16 cellular contexts compared by ENCODE assay signal in genomic region chr4:180913750-180914149, GRCh38.
A peak's percentile ranks its signal among the peaks of the same experiment; 100 is the strongest.
DNase-seq lines count a peak whose midpoint lies in the region; ATAC-seq and TF ChIP-seq lines count a peak whose summit lies in the region.
"Had no signal": no experiment of that assay in that cellular context is flagged by ENCODE, and none has a peak within 500 bp of the region (broad histone marks: within the 10 kb centered on the region; RNA-seq: fewer than 3 reads in every experiment).

No MANE protein-coding gene starts in this region.

- ATAC-seq in activated naive CD8-positive, alpha-beta T cell treated with anti-CD3 and anti-CD28 coated beads, Interleukin-2, amount 50 U/mL, for 24 hours: no peak
- ATAC-seq in activated CD8-positive, alpha-beta T cell treated with anti-CD3 and anti-CD28 coated beads for 36 hours: no peak
- ATAC-seq in naive thymus-derived CD8-positive, alpha-beta T cell: no peak
- ATAC-seq: K562 had no signal

- H3K9me3 Mint-ChIP-seq in activated naive CD8-positive, alpha-beta T cell treated with anti-CD3 and anti-CD28 coated beads, Interleukin-2, amount 50 U/mL, for 24 hours: no peaks in the 10 kb centered on the region
- no peaks in the 10 kb centered on the region for H3K9me3 Mint-ChIP-seq in activated CD8-positive, alpha-beta T cell treated with anti-CD3 and anti-CD28 coated beads for 36 hours
- H3K9me3 Mint-ChIP-seq in naive thymus-derived CD8-positive, alpha-beta T cell: peaks cover 0 to 17% (median 0%) of the 10 kb centered on the region in 9 donors

- intact Hi-C loops in activated CD8-positive, alpha-beta T cell treated with anti-CD3 and anti-CD28 coated beads for 36 hours (cut with micrococcal nuclease): no loop called here
- intact Hi-C loops in posterior vena cava (cut with DNase I): no loop called here

- H3K4me3 Mint-ChIP-seq in activated naive CD8-positive, alpha-beta T cell treated with anti-CD3 and anti-CD28 coated beads, Interleukin-2, amount 50 U/mL, for 24 hours: no peak overlapping the region
- no peak overlapping the region for H3K4me3 Mint-ChIP-seq in activated CD8-positive, alpha-beta T cell treated with anti-CD3 and anti-CD28 coated beads for 36 hours
- H3K4me3 Mint-ChIP-seq in naive thymus-derived CD8-positive, alpha-beta T cell: no peak overlapping the region
- H3K4me3 Mint-ChIP-seq: central memory CD8-positive, alpha-beta T cell had no signal

- no peaks in the 10 kb centered on the region for H3K27me3 Mint-ChIP-seq in activated naive CD8-positive, alpha-beta T cell treated with anti-CD3 and anti-CD28 coated beads, Interleukin-2, amount 50 U/mL, for 24 hours
- no peaks in the 10 kb centered on the region for H3K27me3 Mint-ChIP-seq in activated CD8-positive, alpha-beta T cell treated with anti-CD3 and anti-CD28 coated beads for 36 hours
- H3K27me3 Mint-ChIP-seq in naive thymus-derived CD8-positive, alpha-beta T cell: no peaks in the 10 kb centered on the region
- H3K27me3 Mint-ChIP-seq: central memory CD8-positive, alpha-beta T cell had no signal

- H3K36me3 Mint-ChIP-seq in activated naive CD8-positive, alpha-beta T cell treated with anti-CD3 and anti-CD28 coated beads, Interleukin-2, amount 50 U/mL, for 24 hours (ENCODE audit: low read depth): no peaks in the 10 kb centered on the region
- H3K36me3 Mint-ChIP-seq in activated CD8-positive, alpha-beta T cell treated with anti-CD3 and anti-CD28 coated beads for 36 hours (ENCODE audit: low read depth): no peaks in the 10 kb centered on the region
- H3K36me3 Mint-ChIP-seq in naive thymus-derived CD8-positive, alpha-beta T cell: no peaks in the 10 kb centered on the region

- H3K4me1 Mint-ChIP-seq in activated naive CD8-positive, alpha-beta T cell treated with anti-CD3 and anti-CD28 coated beads, Interleukin-2, amount 50 U/mL, for 24 hours: no peaks in the 10 kb centered on the region
- no peaks in the 10 kb centered on the region for H3K4me1 Mint-ChIP-seq in activated CD8-positive, alpha-beta T cell treated with anti-CD3 and anti-CD28 coated beads for 36 hours (ENCODE audit: low read depth)
- H3K4me1 Mint-ChIP-seq in naive thymus-derived CD8-positive, alpha-beta T cell: peaks cover 0 to 1% (median 0%) of the 10 kb centered on the region in 4 donors
- H3K4me1 Mint-ChIP-seq: central memory CD8-positive, alpha-beta T cell had no signal

- DNase-seq in ACHN: peak; percentile 54
- peak; percentile 90 for DNase-seq in M059J (ENCODE audit: low read depth)
- DNase-seq in astrocyte of the hippocampus (ENCODE audit: low read depth, low spot score): peak; percentile 71
- peak; percentile 89 for DNase-seq in kidney glomerular epithelial cell (lab: John Stamatoyannopoulos, UW)
- DNase-seq in activated naive CD8-positive, alpha-beta T cell treated with anti-CD3 and anti-CD28 coated beads, Interleukin-2, amount 50 U/mL, for 24 hours: no peak
- DNase-seq in activated CD8-positive, alpha-beta T cell treated with anti-CD3 and anti-CD28 coated beads for 36 hours: no peak
- DNase-seq in naive thymus-derived CD8-positive, alpha-beta T cell: no peak
- DNase-seq in posterior vena cava (ENCODE audit: low spot score): no peak
- DNase-seq: activated naive CD4-positive, alpha-beta T cell treated with Interleukin-2 at 50 U/mL for 16 hours; NCI-H1694; NCI-H82; nucleus accumbens; SHP77 treated with DMSO at 0.1 percent for 48 hours; thyroid gland had no signal

- POLR2A ChIA-PET in activated CD8-positive, alpha-beta T cell treated with anti-CD3 and anti-CD28 coated beads for 36 hours (lab: Charles Lee): no interaction called here
- POLR2A ChIA-PET in naive thymus-derived CD8-positive, alpha-beta T cell (lab: Charles Lee): no interaction called here

- CTCF ChIA-PET in activated CD8-positive, alpha-beta T cell treated with anti-CD3 and anti-CD28 coated beads for 36 hours (lab: Charles Lee): no interaction called here

- in situ Hi-C loops in ACHN (cut with HindIII; ENCODE audit: low pct_ligation_motif_present, low pct_unique_long_range_greater_than_20kb, low sequenced_read_pairs): no loop called here

- H3K27ac Mint-ChIP-seq in activated naive CD8-positive, alpha-beta T cell treated with anti-CD3 and anti-CD28 coated beads, Interleukin-2, amount 50 U/mL, for 24 hours: no peak overlapping the region
- H3K27ac Mint-ChIP-seq in activated CD8-positive, alpha-beta T cell treated with anti-CD3 and anti-CD28 coated beads for 36 hours: no peak overlapping the region
- H3K27ac Mint-ChIP-seq in naive thymus-derived CD8-positive, alpha-beta T cell: no peak overlapping the region

- no peak for TF ChIP-seq CTCF in activated CD8-positive, alpha-beta T cell treated with anti-CD3 and anti-CD28 coated beads for 36 hours (IDR thresholded peaks at IDR 0.05)

Comparison
In these comparisons a context has a peak if more than half of its experiments do, and no peak if none do; other contexts are left out.
1. DNase-seq: peak in ACHN (single experiment), M059J (single experiment), astrocyte of the hippocampus (single experiment) and kidney glomerular epithelial cell (single experiment); none in activated naive CD8-positive, alpha-beta T cell treated with anti-CD3 and anti-CD28 coated beads, Interleukin-2, amount 50 U/mL, for 24 hours (single experiment), activated CD8-positive, alpha-beta T cell treated with anti-CD3 and anti-CD28 coated beads for 36 hours (single experiment), naive thymus-derived CD8-positive, alpha-beta T cell (0 of 10) and posterior vena cava (single experiment).